ENCODE assay signal across 19 cellular contexts in genomic region chr9:79021084-79021483, GRCh38.
DNase-seq lines count a peak whose midpoint lies in the region; ATAC-seq, FAIRE-seq and TF ChIP-seq lines count a peak whose summit lies in the region.
"Had no signal": no experiment of that assay in that cellular context is flagged by ENCODE, and none has a peak within 500 bp of the region (broad histone marks: within the 10 kb centered on the region; RNA-seq: fewer than 3 reads in every experiment).

No MANE protein-coding gene starts in this region.

- H3K4me3 ChIP-seq in IMR-90 (ENCODE audit: insufficient read depth, low read depth, low read length) (no peak overlapping the region), bronchial epithelial cell (ENCODE audit: low read depth, low read length) (no peak overlapping the region), WERI-Rb-1 (ENCODE audit: low read depth, low read length) (no peak overlapping the region)
- H3K4me3 ChIP-seq: A549; BLaER1 treated with 17β-estradiol and CSF1 and Interleukin-3, amounts not matched to agents 10 nM and 100 nM had no signal

- no peak overlapping the region for H2AK9ac ChIP-seq in IMR-90 (replicated peaks; ENCODE audit: low read depth, low read length, poor library complexity)

- no peak overlapping the region for H3K18ac ChIP-seq in IMR-90 (ENCODE audit: low read depth, low read length)

- H3K27me3 ChIP-seq in IMR-90 (ENCODE audit: control insufficient read depth, insufficient read depth, low read length) (no peaks in the 10 kb centered on the region), bronchial epithelial cell (ENCODE audit: control insufficient read depth, insufficient read depth, low read length) (no peaks in the 10 kb centered on the region), WERI-Rb-1 (ENCODE audit: insufficient read depth, low read depth, severe bottlenecking) (no peaks in the 10 kb centered on the region)
- H3K27me3 ChIP-seq: BLaER1 treated with 17β-estradiol and CSF1 and Interleukin-3, amounts not matched to agents 10 nM and 100 nM had no signal

- H2BK20ac ChIP-seq in IMR-90 (ENCODE audit: low read depth, low read length) = no peak overlapping the region

- BruUV-seq in IMR-90 (replicated peaks; lab: Mats Ljungman, UMichigan) = no TSS peak

- H4K8ac ChIP-seq in IMR-90 (ENCODE audit: low read depth in 2 of 2, low read length in 2 of 2) = no peak overlapping the region

- no peaks in the 10 kb centered on the region for H3K36me3 ChIP-seq in IMR-90 (ENCODE audit: control insufficient read depth, insufficient read depth, low read length)
- H3K36me3 ChIP-seq in bronchial epithelial cell (ENCODE audit: control insufficient read depth, insufficient read depth, low read length) = no peaks in the 10 kb centered on the region
- H3K36me3 ChIP-seq in WERI-Rb-1 = no peaks in the 10 kb centered on the region
- H3K36me3 ChIP-seq: BLaER1 treated with 17β-estradiol and CSF1 and Interleukin-3, amounts not matched to agents 10 nM and 100 nM had no signal

- H3K14ac ChIP-seq in IMR-90 (replicated peaks; ENCODE audit: low read depth, low read length) = no peak overlapping the region

- DNase-seq in DMS53 (lab: John Stamatoyannopoulos, UW) (peak; percentile 36), DMS53 treated with DMSO at 0.1 percent for 48 hours (lab: John Stamatoyannopoulos, UW; ENCODE audit: unreplicated experiment) (no peak), IMR-90 (no peak), bronchial epithelial cell (ENCODE audit: low read depth) (peak; percentile 50), WERI-Rb-1 (no peak)
- no peak for DNase-seq in effector CD8-positive, alpha-beta T cell (lab: John Stamatoyannopoulos, UW)
- DNase-seq: AML-193; Caco-2; Calu3; CD4-positive, alpha-beta T cell; CD8-positive, alpha-beta T cell; GF-D8 had no signal

- no peak overlapping the region for H4K91ac ChIP-seq in IMR-90 (ENCODE audit: insufficient read depth, low read depth, low read length)

- H2AK5ac ChIP-seq in IMR-90 (ENCODE audit: low read depth, low read length) = no peak overlapping the region

- CTCF ChIA-PET in IMR-90 (lab: Yijun Ruan, JAX) = no interaction called here

- H3K9me3 ChIP-seq in IMR-90 (ENCODE audit: control insufficient read depth, insufficient read depth, low read length) = no peaks in the 10 kb centered on the region
- no peaks in the 10 kb centered on the region for H3K9me3 ChIP-seq in WERI-Rb-1 (ENCODE audit: severe bottlenecking)
- H3K9me3 ChIP-seq: BLaER1 treated with 17β-estradiol and CSF1 and Interleukin-3, amounts not matched to agents 10 nM and 100 nM; Caco-2 had no signal

- no peak overlapping the region for H3K27ac ChIP-seq in IMR-90 (ENCODE audit: insufficient read depth, low read length)
- H3K27ac ChIP-seq in WERI-Rb-1 = no peak overlapping the region
- H3K27ac ChIP-seq: 22Rv1; BLaER1 treated with 17β-estradiol and CSF1 and Interleukin-3, amounts not matched to agents 10 nM and 100 nM; C4-2B had no signal

- H2BK120ac ChIP-seq in IMR-90 (ENCODE audit: low read depth, low read length) = no peak overlapping the region

- no peak for ATAC-seq in IMR-90 (ENCODE audit: low read depth)
- ATAC-seq: A549; CD8-positive, alpha-beta T cell had no signal

- H3K4me2 ChIP-seq in IMR-90 (ENCODE audit: low read depth, low read length) = no peak overlapping the region
- H3K4me2 ChIP-seq: A549; BLaER1 treated with 17β-estradiol and CSF1 and Interleukin-3, amounts not matched to agents 10 nM and 100 nM had no signal

- no peak for TF ChIP-seq POLR2A in IMR-90 (IDR thresholded peaks at IDR 0.05; ENCODE audit: low read depth, low read length)

- no peak for TF ChIP-seq RAD21 in IMR-90 (IDR thresholded peaks at IDR 0.05; ENCODE audit: low read length)

- no peak overlapping the region for H2BK15ac ChIP-seq in IMR-90 (ENCODE audit: low read depth, low read length)

- H3K79me1 ChIP-seq in IMR-90 (ENCODE audit: low read depth in 1 of 2, low read length in 2 of 2) = peaks cover 0 to under 1% of the 10 kb centered on the region in 2 experiments; a peak in 3 of 4 replicates

- FAIRE-seq in bronchial epithelial cell (lab: Jason Lieb, UNC) = no peak
- FAIRE-seq: A549, D721Med, GM12891, GM19239 had no signal

- H3K9ac ChIP-seq in IMR-90 (ENCODE audit: low read depth, low read length) = no peak overlapping the region
- H3K9ac ChIP-seq: BLaER1 treated with 17β-estradiol and CSF1 and Interleukin-3, amounts not matched to agents 10 nM and 100 nM had no signal

- TF ChIP-seq CTCF in IMR-90 (conservative IDR thresholded peaks at IDR 0.05; ENCODE audit: low read depth, low read length) (no peak), bronchial epithelial cell (IDR thresholded peaks at IDR 0.05; ENCODE audit: insufficient read depth, low read length, severe bottlenecking) (no peak), WERI-Rb-1 (IDR thresholded peaks at IDR 0.05; ENCODE audit: low read depth, low read length) (no peak)

- peak overlapping the region; percentile 14 for H2BK5ac ChIP-seq in IMR-90 (ENCODE audit: low read depth, low read length, poor library complexity, severe bottlenecking)

- peaks cover 1% of the 10 kb centered on the region for H3K9me1 ChIP-seq in IMR-90 (ENCODE audit: insufficient read depth, low read length)

- in situ Hi-C loops in IMR-90 (cut with MboI; ENCODE audit: low sequenced_read_pairs) = no loop called here

- intact Hi-C loops in IMR-90 (cut with micrococcal nuclease) = loop anchor here (5.0 to 10.0 kb wide), 3 partner anchors 154 to 554 kb away; partner anchors contain the start of gene TLE4

- dilution Hi-C loops in IMR-90 (cut with HindIII; ENCODE audit: low sequenced_read_pairs, unreplicated experiment) = no loop called here

- H3K23ac ChIP-seq in IMR-90 (ENCODE audit: low read depth, low read length) = no peak overlapping the region

- H3K4ac ChIP-seq in IMR-90 (ENCODE audit: low read depth, low read length) = no peak overlapping the region

- no peaks in the 10 kb centered on the region for H4K20me1 ChIP-seq in IMR-90 (ENCODE audit: insufficient read depth, low read length)
- H4K20me1 ChIP-seq: BLaER1 treated with 17β-estradiol and CSF1 and Interleukin-3, amounts not matched to agents 10 nM and 100 nM had no signal

- no peak overlapping the region for H3K56ac ChIP-seq in IMR-90 (ENCODE audit: extremely low read depth, insufficient read depth, low read length)

- POLR2A ChIA-PET in IMR-90 (lab: Charles Lee; ENCODE audit: unreplicated experiment) = no interaction called here

- WGBS in IMR-90 (ENCODE audit: extremely low coverage in 2 of 2, insufficient read length in 1 of 2), 2 experiments = no CpG with 5 or more reads among the region's 1 CpG

- no peak overlapping the region for H4K5ac ChIP-seq in IMR-90 (ENCODE audit: low read depth, low read length)

- no peak overlapping the region for H2AFZ ChIP-seq in IMR-90 (replicated peaks; ENCODE audit: low read length, poor library complexity)

- peaks cover 9% of the 10 kb centered on the region; the same call in 1 of the 2 replicates for H3K4me1 ChIP-seq in IMR-90 (ENCODE audit: control insufficient read depth, insufficient read depth, low read length)
- H3K4me1 ChIP-seq: Caco-2 had no signal

TF ChIP-seq in IMR-90, 13 proteins besides CTCF, POLR2A, EP300 and RAD21:
- TF ChIP-seq USF2 (IDR thresholded peaks at IDR 0.05; ENCODE audit: low read depth, low read length) (no peak), MXI1 (IDR thresholded peaks at IDR 0.05; ENCODE audit: borderline replicate concordance, low read depth, low read length) (no peak), FOS (IDR thresholded peaks at IDR 0.05; ENCODE audit: low read depth, low read length) (no peak), RCOR1 (IDR thresholded peaks at IDR 0.05; ENCODE audit: insufficient replicate concordance, low read length) (no peak), CEBPB (IDR thresholded peaks at IDR 0.05; ENCODE audit: low read depth, low read length) (no peak), RFX5 (IDR thresholded peaks at IDR 0.05; ENCODE audit: low read depth, low read length) (no peak), MAZ (IDR thresholded peaks at IDR 0.05; ENCODE audit: borderline replicate concordance, low read depth, low read length) (no peak), SMC3 (IDR thresholded peaks at IDR 0.05; ENCODE audit: low read depth, low read length) (no peak), BHLHE40 (IDR thresholded peaks at IDR 0.05; ENCODE audit: low read depth, low read length) (no peak), MAFK (IDR thresholded peaks at IDR 0.05; ENCODE audit: low read depth, low read length) (no peak), NFE2L2 (IDR thresholded peaks at IDR 0.05; ENCODE audit: low read depth, low read length) (no peak)
- TF ChIP-seq, protein P1, sequence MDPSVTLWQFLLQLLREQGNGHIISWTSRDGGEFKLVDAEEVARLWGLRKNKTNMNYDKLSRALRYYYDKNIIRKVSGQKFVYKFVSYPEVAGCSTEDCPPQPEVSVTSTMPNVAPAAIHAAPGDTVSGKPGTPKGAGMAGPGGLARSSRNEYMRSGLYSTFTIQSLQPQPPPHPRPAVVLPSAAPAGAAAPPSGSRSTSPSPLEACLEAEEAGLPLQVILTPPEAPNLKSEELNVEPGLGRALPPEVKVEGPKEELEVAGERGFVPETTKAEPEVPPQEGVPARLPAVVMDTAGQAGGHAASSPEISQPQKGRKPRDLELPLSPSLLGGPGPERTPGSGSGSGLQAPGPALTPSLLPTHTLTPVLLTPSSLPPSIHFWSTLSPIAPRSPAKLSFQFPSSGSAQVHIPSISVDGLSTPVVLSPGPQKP (IDR thresholded peaks at IDR 0.05; ENCODE audit: borderline replicate concordance, low read depth, low read length) = no peak

Comparison
In these comparisons a context has a peak if more than half of its experiments do, and no peak if none do; other contexts are left out.
1. DNase-seq: peak in DMS53 (single experiment) and bronchial epithelial cell (single experiment); none in DMS53 treated with DMSO at 0.1 percent for 48 hours (single experiment), IMR-90 (single experiment), effector CD8-positive, alpha-beta T cell (single experiment) and WERI-Rb-1 (single experiment).